In the genomic region with DNA sequence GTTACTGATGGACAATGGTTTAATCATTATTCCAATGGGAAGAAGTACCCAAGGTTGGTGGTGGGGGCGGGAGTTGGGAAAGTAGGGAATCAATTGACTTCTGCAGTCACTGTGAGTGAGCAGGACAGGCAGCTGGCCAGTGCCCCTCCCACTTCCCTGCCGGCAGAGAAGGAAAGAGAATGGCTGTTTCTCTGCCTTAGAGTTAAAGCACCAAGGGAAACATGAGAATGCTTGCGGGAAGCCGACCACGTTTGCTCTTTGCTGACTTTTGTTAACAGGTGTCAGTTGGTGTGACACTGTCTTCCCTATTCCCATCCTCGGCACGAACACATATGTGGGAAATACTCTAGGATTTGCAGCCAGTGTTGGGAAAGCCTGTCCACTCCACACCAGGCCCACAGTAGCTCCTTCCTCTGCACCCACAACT, we compare ENCODE assay signal across 1 cellular context.
A peak's percentile ranks its signal among the peaks of the same experiment; 100 is the strongest.
TF ChIP-seq lines count a peak whose summit lies in the region.

No MANE protein-coding gene starts in this region.

TF ChIP-seq in HepG2, 621 proteins besides CTCF, POLR2A, EP300 and RAD21 (continued from another document):
- TF ChIP-seq BCL6 (CRISPR knock-in tag; IDR thresholded peaks at IDR 0.05) (no peak), SETDB1 (CRISPR knock-in tag; IDR thresholded peaks at IDR 0.05; ENCODE audit: borderline replicate concordance) (no peak), SMAD9 (CRISPR knock-in tag; IDR thresholded peaks at IDR 0.05) (no peak), AHR (CRISPR knock-in tag; IDR thresholded peaks at IDR 0.05) (no peak), ZNF207 (IDR thresholded peaks at IDR 0.05; ENCODE audit: borderline replicate concordance) (no peak), SALL1 (CRISPR knock-in tag; IDR thresholded peaks at IDR 0.05) (peak; percentile 29; the same call in 1 of the 2 replicates), SOX5 (CRISPR knock-in tag; IDR thresholded peaks at IDR 0.05; ENCODE audit: borderline replicate concordance) (0 out of 2 replicates have a peak, but pooled peaks have one; percentile 12), ZNF891 (CRISPR knock-in tag; IDR thresholded peaks at IDR 0.05) (no peak), NRL (CRISPR knock-in tag; IDR thresholded peaks at IDR 0.05; ENCODE audit: borderline replicate concordance) (no peak), ZNF703 (CRISPR knock-in tag; IDR thresholded peaks at IDR 0.05; ENCODE audit: borderline replicate concordance) (no peak), ZNF3 (CRISPR knock-in tag; IDR thresholded peaks at IDR 0.05) (no peak), GPN1 (CRISPR knock-in tag; IDR thresholded peaks at IDR 0.05; ENCODE audit: borderline replicate concordance) (no peak)
- TF ChIP-seq, protein P1, sequence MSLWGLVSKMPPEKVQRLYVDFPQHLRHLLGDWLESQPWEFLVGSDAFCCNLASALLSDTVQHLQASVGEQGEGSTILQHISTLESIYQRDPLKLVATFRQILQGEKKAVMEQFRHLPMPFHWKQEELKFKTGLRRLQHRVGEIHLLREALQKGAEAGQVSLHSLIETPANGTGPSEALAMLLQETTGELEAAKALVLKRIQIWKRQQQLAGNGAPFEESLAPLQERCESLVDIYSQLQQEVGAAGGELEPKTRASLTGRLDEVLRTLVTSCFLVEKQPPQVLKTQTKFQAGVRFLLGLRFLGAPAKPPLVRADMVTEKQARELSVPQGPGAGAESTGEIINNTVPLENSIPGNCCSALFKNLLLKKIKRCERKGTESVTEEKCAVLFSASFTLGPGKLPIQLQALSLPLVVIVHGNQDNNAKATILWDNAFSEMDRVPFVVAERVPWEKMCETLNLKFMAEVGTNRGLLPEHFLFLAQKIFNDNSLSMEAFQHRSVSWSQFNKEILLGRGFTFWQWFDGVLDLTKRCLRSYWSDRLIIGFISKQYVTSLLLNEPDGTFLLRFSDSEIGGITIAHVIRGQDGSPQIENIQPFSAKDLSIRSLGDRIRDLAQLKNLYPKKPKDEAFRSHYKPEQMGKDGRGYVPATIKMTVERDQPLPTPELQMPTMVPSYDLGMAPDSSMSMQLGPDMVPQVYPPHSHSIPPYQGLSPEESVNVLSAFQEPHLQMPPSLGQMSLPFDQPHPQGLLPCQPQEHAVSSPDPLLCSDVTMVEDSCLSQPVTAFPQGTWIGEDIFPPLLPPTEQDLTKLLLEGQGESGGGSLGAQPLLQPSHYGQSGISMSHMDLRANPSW (CRISPR knock-in tag; IDR thresholded peaks at IDR 0.05; ENCODE audit: borderline replicate concordance): no peak
- TF ChIP-seq, protein P2, sequence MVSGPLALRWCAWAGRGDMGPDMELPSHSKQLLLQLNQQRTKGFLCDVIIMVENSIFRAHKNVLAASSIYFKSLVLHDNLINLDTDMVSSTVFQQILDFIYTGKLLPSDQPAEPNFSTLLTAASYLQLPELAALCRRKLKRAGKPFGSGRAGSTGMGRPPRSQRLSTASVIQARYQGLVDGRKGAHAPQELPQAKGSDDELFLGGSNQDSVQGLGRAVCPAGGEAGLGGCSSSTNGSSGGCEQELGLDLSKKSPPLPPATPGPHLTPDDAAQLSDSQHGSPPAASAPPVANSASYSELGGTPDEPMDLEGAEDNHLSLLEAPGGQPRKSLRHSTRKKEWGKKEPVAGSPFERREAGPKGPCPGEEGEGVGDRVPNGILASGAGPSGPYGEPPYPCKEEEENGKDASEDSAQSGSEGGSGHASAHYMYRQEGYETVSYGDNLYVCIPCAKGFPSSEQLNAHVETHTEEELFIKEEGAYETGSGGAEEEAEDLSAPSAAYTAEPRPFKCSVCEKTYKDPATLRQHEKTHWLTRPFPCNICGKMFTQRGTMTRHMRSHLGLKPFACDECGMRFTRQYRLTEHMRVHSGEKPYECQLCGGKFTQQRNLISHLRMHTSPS (CRISPR knock-in tag; IDR thresholded peaks at IDR 0.05; ENCODE audit: low read depth): no peak
- TF ChIP-seq, protein P3, sequence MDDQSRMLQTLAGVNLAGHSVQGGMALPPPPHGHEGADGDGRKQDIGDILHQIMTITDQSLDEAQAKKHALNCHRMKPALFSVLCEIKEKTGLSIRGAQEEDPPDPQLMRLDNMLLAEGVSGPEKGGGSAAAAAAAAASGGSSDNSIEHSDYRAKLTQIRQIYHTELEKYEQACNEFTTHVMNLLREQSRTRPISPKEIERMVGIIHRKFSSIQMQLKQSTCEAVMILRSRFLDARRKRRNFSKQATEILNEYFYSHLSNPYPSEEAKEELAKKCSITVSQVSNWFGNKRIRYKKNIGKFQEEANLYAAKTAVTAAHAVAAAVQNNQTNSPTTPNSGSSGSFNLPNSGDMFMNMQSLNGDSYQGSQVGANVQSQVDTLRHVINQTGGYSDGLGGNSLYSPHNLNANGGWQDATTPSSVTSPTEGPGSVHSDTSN (CRISPR knock-in tag; IDR thresholded peaks at IDR 0.05; ENCODE audit: borderline replicate concordance): no peak
TF ChIP-seq in HepG2: peak in this region for 9.
